ENCODE assay signal across 12 cellular contexts in genomic region chr7:65441010-65441409, GRCh38.
DNase-seq lines count a peak whose midpoint lies in the region; ATAC-seq and TF ChIP-seq lines count a peak whose summit lies in the region.
"Had no signal": no experiment of that assay in that cellular context is flagged by ENCODE, and none has a peak within 500 bp of the region (broad histone marks: within the 10 kb centered on the region; RNA-seq: fewer than 3 reads in every experiment).

No MANE protein-coding gene starts in this region.

- H3K4me3 ChIP-seq in A673 (ENCODE audit: low read depth, low read length, poor library complexity, severe bottlenecking), result no peak overlapping the region
- H3K4me3 ChIP-seq in HEK293 (ENCODE audit: low read depth, low read length), result no peak overlapping the region
- H3K4me3 ChIP-seq in foreskin fibroblast (ENCODE audit: low read depth in 1 of 2, low read length in 2 of 2), result no peak overlapping the region
- no peak overlapping the region for H3K4me3 ChIP-seq in HAP-1

- H3K27ac ChIP-seq in A673 (ENCODE audit: low read depth, low read length, poor library complexity, severe bottlenecking), result no peak overlapping the region
- H3K27ac ChIP-seq in HEK293 (ENCODE audit: extremely low read depth, low read depth, low read length), result 0 out of 2 replicates have a peak overlapping the region, but pooled peaks have one; percentile 11

- CTCF ChIA-PET in A673 (lab: Charles Lee), result no interaction called here
- CTCF ChIA-PET in HEK293 (lab: Yijun Ruan, JAX), result interaction anchor here (0.6 kb wide), 1 partner anchor 78 kb away, joined by 3 read pairs; no protein-coding TSS in a partner anchor

- H3K36me3 ChIP-seq in A673 (ENCODE audit: insufficient read depth, low read length, poor library complexity, severe bottlenecking) (no peaks in the 10 kb centered on the region), HEK293 (ENCODE audit: control insufficient read depth in 2 of 2, insufficient read depth in 1 of 2, low read length in 2 of 2) (no peaks in the 10 kb centered on the region), HAP-1 (replicated peaks) (no peaks in the 10 kb centered on the region)

- intact Hi-C loops in A673 (cut with micrococcal nuclease; ENCODE audit: unreplicated experiment), result no loop called here

- ATAC-seq in SK-N-SH treated with all-trans-retinoic acid at 6 μM for 48 hours (peak; percentile 46; the same call in 2 of the 3 replicates), HG02623 (IDR thresholded peaks at IDR 0.05; ENCODE audit: unreplicated experiment) (no peak)

- H3K9me3 ChIP-seq in A673 (ENCODE audit: low read depth, low read length, poor library complexity, severe bottlenecking) (no peaks in the 10 kb centered on the region), HEK293 (ENCODE audit: control insufficient read depth, insufficient read depth, low read depth, low read length) (no peaks in the 10 kb centered on the region), HAP-1 (no peaks in the 10 kb centered on the region)

- in situ Hi-C loops in HAP-1 (cut with MboI; ENCODE audit: low sequenced_read_pairs), result no loop called here

- DNase-seq in A673 (ENCODE audit: low spot score) (peak; percentile 30), foreskin fibroblast (peak; percentile 18 to 25), HAP-1 (ENCODE audit: low spot score in 2 of 2) (no peak), NCI-H1048 (lab: John Stamatoyannopoulos, UW) (no peak)
- no peak for DNase-seq in stimulated activated naive CD4-positive, alpha-beta T cell (lab: John Stamatoyannopoulos, UW)
- DNase-seq: activated T-cell treated with anti-CD3 and anti-CD28 coated beads, Interleukin-2, amount 50 U/mL, for 48 hours; aorta; NCI-H1930; T-helper 1 cell had no signal

- no TSS peak for BruUV-seq in A673 (replicated peaks; lab: Mats Ljungman, UMichigan)

- H3K4me1 ChIP-seq in A673 (ENCODE audit: insufficient read depth, low read length, poor library complexity, severe bottlenecking) (no peaks in the 10 kb centered on the region), HEK293 (ENCODE audit: control insufficient read depth, insufficient read depth, low read length) (peaks cover 12% of the 10 kb centered on the region), HAP-1 (no peaks in the 10 kb centered on the region)

- H3K27me3 ChIP-seq in A673 (replicated peaks; ENCODE audit: insufficient read depth, low read depth, low read length, poor library complexity) (no peaks in the 10 kb centered on the region), HAP-1 (ENCODE audit: low read depth) (no peaks in the 10 kb centered on the region)

- TF ChIP-seq CTCF in A673 (conservative IDR thresholded peaks at IDR 0.05; ENCODE audit: low read depth, low read length) (no peak), HEK293 (tag by site-specific recombination; IDR thresholded peaks at IDR 0.05) (no peak), foreskin fibroblast (IDR thresholded peaks at IDR 0.05; ENCODE audit: low read depth, low read length) (no peak)

- POLR2A ChIA-PET in A673 (lab: Charles Lee; ENCODE audit: low non-redundant PET) (no interaction called here), HEK293 (lab: Yijun Ruan, JAX) (interaction anchor here (2.9 kb wide), 1 partner anchor 67 kb away, joined by 8 read pairs; the partner anchor contains the start of gene ZNF92)

TF ChIP-seq in HEK293, 187 proteins besides CTCF, POLR2A, EP300 and RAD21:
- no peak for TF ChIP-seq EGR2 (tag by site-specific recombination; IDR thresholded peaks at IDR 0.05; ENCODE audit: low read depth)
- no peak for TF ChIP-seq ZNF18 (tag by site-specific recombination; IDR thresholded peaks at IDR 0.05)
- TF ChIP-seq ZIC2 (tag by site-specific recombination; IDR thresholded peaks at IDR 0.05), result peak; percentile 30
- no peak for TF ChIP-seq ZXDB (tag by site-specific recombination; IDR thresholded peaks at IDR 0.05)

TF ChIP-seq in SK-N-SH treated with all-trans-retinoic acid at 6 μM for 48 hours, 23 proteins besides CTCF, POLR2A, EP300 and RAD21:
- TF ChIP-seq RARB (CRISPR knock-in tag; IDR thresholded peaks at IDR 0.05), result no peak
- TF ChIP-seq ZC3H10 (CRISPR knock-in tag; IDR thresholded peaks at IDR 0.05), result 0 out of 2 replicates have a peak, but pooled peaks have one; percentile 33

Comparison
In these comparisons a context has a peak if more than half of its experiments do, and no peak if none do; other contexts are left out.
1. DNase-seq: peak in A673 (single experiment) and foreskin fibroblast (2 of 2); none in HAP-1 (0 of 2), NCI-H1048 (single experiment) and stimulated activated naive CD4-positive, alpha-beta T cell (0 of 6).